In the genomic region with DNA sequence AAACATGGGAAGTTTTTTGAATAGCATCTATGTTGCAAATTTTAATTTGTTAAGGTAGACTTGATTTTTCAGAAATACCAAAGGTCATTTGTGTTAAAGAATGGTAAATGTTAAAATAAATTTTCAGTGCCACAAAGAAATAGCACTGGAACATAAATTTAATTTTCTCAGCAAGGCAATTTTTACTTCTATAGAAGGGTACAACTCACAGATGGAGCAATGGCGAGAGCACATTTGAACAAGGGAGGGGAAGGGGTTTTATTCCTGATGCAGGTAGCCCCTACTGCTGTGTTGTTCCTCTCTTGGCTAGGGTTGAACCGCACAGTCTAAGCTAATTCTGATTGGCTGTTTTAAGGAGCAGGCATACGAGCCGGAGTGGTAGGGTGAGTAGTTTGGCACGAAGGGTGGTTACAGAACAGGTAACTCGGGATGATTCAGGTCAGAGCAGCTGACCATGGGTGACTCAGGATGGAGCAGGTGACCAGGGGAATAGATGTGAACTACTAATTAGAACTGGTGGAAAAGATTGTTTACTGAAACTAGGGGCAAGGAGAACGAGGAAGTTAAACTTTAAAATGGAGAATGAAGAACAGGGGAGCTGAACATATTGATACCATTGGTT, we compare ENCODE assay signal across 14 cellular contexts. TPM values are rescaled to one million over a fixed set of nuclear protein-coding genes. Genes with fewer than 3 reads are reported as not detected.
DNase-seq lines count a peak whose midpoint lies in the region; ATAC-seq, FAIRE-seq and TF ChIP-seq lines count a peak whose summit lies in the region.
"Had no signal": no experiment of that assay in that cellular context is flagged by ENCODE, and none has a peak within 500 bp of the region (broad histone marks: within the 10 kb centered on the region; RNA-seq: fewer than 3 reads in every experiment).

No MANE protein-coding gene starts in this region.

- peaks cover 14% of the 10 kb centered on the region for H3K9me3 ChIP-seq in left ventricle myocardium inferior (replicated peaks)
- H3K9me3 ChIP-seq in smooth muscle cell (replicated peaks; ENCODE audit: low read depth) = peaks cover 6% of the 10 kb centered on the region

- FAIRE-seq in islet of Langerhans (lab: Jason Lieb, UNC) = peak; percentile 24
- FAIRE-seq: G401.6, GM12891 had no signal

- H3K4me2 ChIP-seq in smooth muscle cell = no peak overlapping the region
- H3K4me2 ChIP-seq: BLaER1 treated with 17β-estradiol and CSF1 and Interleukin-3, amounts not matched to agents 10 nM and 100 nM had no signal

- DNase-seq in left ventricle myocardium inferior (no peak), left cardiac atrium (no peak), smooth muscle cell (lab: John Stamatoyannopoulos, UW; ENCODE audit: unreplicated experiment) (no peak), H7 (no peak)
- DNase-seq: Calu3; CD8-positive, alpha-beta T cell; GOT3; H9 had no signal

- peaks cover 6% of the 10 kb centered on the region for H3K36me3 ChIP-seq in left ventricle myocardium inferior
- H3K36me3 ChIP-seq in smooth muscle cell (ENCODE audit: low read depth) = no peaks in the 10 kb centered on the region
- H3K36me3 ChIP-seq in H7 (replicated peaks; ENCODE audit: control insufficient read depth, insufficient read depth, low read length) = no peaks in the 10 kb centered on the region

- WGBS in smooth muscle cell (ENCODE audit: low lambda C conversion rate) = 88% methylated on average over 7 of the region's 7 CpGs

- no peaks in the 10 kb centered on the region for H3K27me3 ChIP-seq in left ventricle myocardium inferior (ENCODE audit: low read depth)
- no peaks in the 10 kb centered on the region for H3K27me3 ChIP-seq in smooth muscle cell (ENCODE audit: low read depth)
- no peaks in the 10 kb centered on the region for H3K27me3 ChIP-seq in H7 (ENCODE audit: control insufficient read depth, insufficient read depth, low read length)
- H3K27me3 ChIP-seq: BLaER1 treated with 17β-estradiol and CSF1 and Interleukin-3, amounts not matched to agents 10 nM and 100 nM had no signal

- H3K4me1 ChIP-seq in left ventricle myocardium inferior (peaks cover 4% of the 10 kb centered on the region), smooth muscle cell (ENCODE audit: low read depth) (no peaks in the 10 kb centered on the region)
- H3K4me1 ChIP-seq: BLaER1 treated with 17β-estradiol and CSF1 and Interleukin-3, amounts not matched to agents 10 nM and 100 nM had no signal

- TF ChIP-seq CTCF in left ventricle myocardium inferior (IDR thresholded peaks at IDR 0.05; ENCODE audit: borderline replicate concordance) (no peak), smooth muscle cell (IDR thresholded peaks at IDR 0.05; ENCODE audit: borderline replicate concordance, insufficient read depth, poor library complexity, severe bottlenecking) (no peak)

- no peak overlapping the region for H3K4me3 ChIP-seq in left ventricle myocardium inferior
- H3K4me3 ChIP-seq in smooth muscle cell = no peak overlapping the region
- no peak overlapping the region for H3K4me3 ChIP-seq in H7 (ENCODE audit: insufficient read depth, low read depth, low read length)
- H3K4me3 ChIP-seq: BLaER1 treated with 17β-estradiol and CSF1 and Interleukin-3, amounts not matched to agents 10 nM and 100 nM had no signal

- no peak for ATAC-seq in left cardiac atrium
- ATAC-seq in HG02885 (IDR thresholded peaks at IDR 0.05; ENCODE audit: poor library complexity, unreplicated experiment) = no peak
- ATAC-seq: CD8-positive, alpha-beta T cell had no signal

- no peaks in the 10 kb centered on the region for H3K79me2 ChIP-seq in smooth muscle cell (ENCODE audit: low read depth)

- no peak overlapping the region for H3K9ac ChIP-seq in smooth muscle cell (ENCODE audit: low read depth)
- H3K9ac ChIP-seq: BLaER1 treated with 17β-estradiol and CSF1 and Interleukin-3, amounts not matched to agents 10 nM and 100 nM had no signal

- intact Hi-C loops in left ventricle myocardium inferior (cut with micrococcal nuclease) (no loop called here), left cardiac atrium (cut with DNase I) (no loop called here)

- no peaks in the 10 kb centered on the region for H4K20me1 ChIP-seq in smooth muscle cell (ENCODE audit: low read depth)
- H4K20me1 ChIP-seq: BLaER1 treated with 17β-estradiol and CSF1 and Interleukin-3, amounts not matched to agents 10 nM and 100 nM had no signal

- H3F3A ChIP-seq in smooth muscle cell (ENCODE audit: low read depth) = no peaks in the 10 kb centered on the region

- peak overlapping the region; percentile 56 for H3K27ac ChIP-seq in left ventricle myocardium inferior (replicated peaks)
- H3K27ac ChIP-seq in smooth muscle cell (ENCODE audit: low read depth) = peak overlapping the region; percentile 43
- H3K27ac ChIP-seq: BLaER1 treated with 17β-estradiol and CSF1 and Interleukin-3, amounts not matched to agents 10 nM and 100 nM; HL-60 had no signal

- H2AFZ ChIP-seq in smooth muscle cell (ENCODE audit: low read depth) = no peak overlapping the region

RNA-seq across cellular contexts. Expression of a gene that starts 50.1 kb away (rescaled TPM):
- total RNA-seq in left ventricle myocardium inferior (63.6 TPM), left cardiac atrium (10 to 100 TPM; 37.8 to 73.1 TPM), smooth muscle cell (65.2 and 81.6 TPM in 2 replicates)
- polyA plus RNA-seq in smooth muscle cell = 11.3 and 15.7 TPM in 2 replicates
- total RNA-seq in H7 (2014; rRNA removed; shearing (Covaris generic)) = 57.9 and 71.4 TPM in 2 replicates
